In the genomic region with DNA sequence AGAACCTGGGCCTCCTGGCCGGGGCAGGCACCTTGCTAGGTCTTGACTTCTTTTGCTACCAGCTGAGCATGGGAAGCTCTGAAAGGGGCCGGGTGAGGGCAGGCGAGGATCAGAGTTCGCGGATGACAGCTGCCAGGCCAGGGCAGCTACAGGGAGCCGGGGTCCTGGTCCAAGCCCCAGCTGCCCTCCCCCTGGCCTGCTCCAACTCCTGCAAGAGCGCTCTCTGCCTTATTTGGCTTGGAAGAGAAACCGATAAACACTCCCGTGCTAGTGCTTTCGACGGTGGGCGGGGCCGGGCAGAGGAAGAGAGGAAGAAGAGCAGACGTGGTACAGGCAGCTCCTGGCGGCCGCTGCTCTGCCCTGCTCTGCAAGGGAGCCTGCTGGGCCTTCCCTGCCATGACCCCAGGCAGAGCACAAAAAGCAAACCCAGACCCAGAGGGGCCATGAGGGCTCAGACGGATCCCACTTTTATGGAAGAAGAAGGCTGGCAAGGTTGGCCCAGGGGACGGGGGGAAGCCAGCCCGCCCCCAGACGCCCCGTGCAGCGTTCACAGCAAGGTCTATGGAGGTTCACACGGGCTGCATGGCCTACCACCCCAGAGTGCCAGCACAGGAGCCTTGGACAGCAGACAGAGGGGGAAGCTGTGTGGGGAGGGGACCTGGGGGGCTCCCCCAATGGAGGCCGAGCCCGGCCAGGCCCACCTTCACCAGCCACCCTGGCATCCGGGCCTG, we compare ENCODE assay signal across 7 cellular contexts. TPM values are rescaled to one million over a fixed set of nuclear protein-coding genes. Genes with fewer than 3 reads are reported as not detected.
DNase-seq lines count a peak whose midpoint lies in the region; ATAC-seq and TF ChIP-seq lines count a peak whose summit lies in the region.
"Had no signal": no experiment of that assay in that cellular context is flagged by ENCODE, and none has a peak within 500 bp of the region (broad histone marks: within the 10 kb centered on the region; RNA-seq: fewer than 3 reads in every experiment).

No MANE protein-coding gene starts in this region.

- peaks cover 35% of the 10 kb centered on the region for H3K4me1 ChIP-seq in left ventricle myocardium inferior
- peaks cover 82% of the 10 kb centered on the region for H3K4me1 ChIP-seq in vagina

- no peak for TF ChIP-seq POLR2A in vagina (IDR thresholded peaks at IDR 0.05)

- H3K36me3 ChIP-seq in left ventricle myocardium inferior (no peaks in the 10 kb centered on the region), vagina (no peaks in the 10 kb centered on the region)

- intact Hi-C loops in left cardiac atrium (cut with DNase I) = no loop called here
- intact Hi-C loops in left ventricle myocardium inferior (cut with micrococcal nuclease) = no loop called here
- intact Hi-C loops in vagina (cut with DNase I) = no loop called here

- H3K4me3 ChIP-seq in left ventricle myocardium inferior (no peak overlapping the region), vagina (no peak overlapping the region)

- H3K27ac ChIP-seq in left ventricle myocardium inferior (replicated peaks) (no peak overlapping the region), vagina (peak overlapping the region; percentile 20)

- H3K9me3 ChIP-seq in left ventricle myocardium inferior (replicated peaks) = peaks cover 13% of the 10 kb centered on the region
- no peaks in the 10 kb centered on the region for H3K9me3 ChIP-seq in vagina

- ATAC-seq in left cardiac atrium (peak; percentile 55), HG03175 (IDR thresholded peaks at IDR 0.05; ENCODE audit: unreplicated experiment) (no peak), HG03571 (IDR thresholded peaks at IDR 0.05; ENCODE audit: unreplicated experiment) (no peak)

- TF ChIP-seq CTCF in left ventricle myocardium inferior (IDR thresholded peaks at IDR 0.05; ENCODE audit: borderline replicate concordance) (no peak), vagina (IDR thresholded peaks at IDR 0.05) (no peak)

- DNase-seq in left cardiac atrium (peak; percentile 75), left ventricle myocardium inferior (no peak), hepatic stellate cell (ENCODE audit: low spot score) (peak; percentile 69), vagina (ENCODE audit: extremely low spot score in 2 of 2) (no peak)
- DNase-seq: NCI-H2081 treated with DMSO at 0.1 percent for 48 hours had no signal

- H3K27me3 ChIP-seq in left ventricle myocardium inferior (ENCODE audit: low read depth) (no peaks in the 10 kb centered on the region), vagina (no peaks in the 10 kb centered on the region)

RNA-seq across cellular contexts. Expression of a gene that starts 25.6 kb away (rescaled TPM):
- total RNA-seq in left cardiac atrium (10 to 100 TPM; 50.6 to 63.6 TPM), left ventricle myocardium inferior (17.1 TPM), vagina (184 TPM)

RNA-seq across cellular contexts. Expression of a gene that starts 44.2 kb away (rescaled TPM):
- total RNA-seq in left cardiac atrium = 1 to 10 TPM; 1.0 to 2.3 TPM
- total RNA-seq in left ventricle myocardium inferior = 0.63 TPM
- total RNA-seq in vagina = 10.8 TPM

RNA-seq across cellular contexts. Expression of a gene that starts 52.3 kb away (rescaled TPM):
- 10 to 100 TPM; 63.8 to 64.2 TPM for total RNA-seq in left cardiac atrium
- 39.2 TPM for total RNA-seq in left ventricle myocardium inferior
- 134 TPM for total RNA-seq in vagina

RNA-seq across cellular contexts. Expression of a gene that starts 53.1 kb away (rescaled TPM):
- total RNA-seq in left cardiac atrium (10 to 100 TPM; 12.8 to 18.4 TPM), left ventricle myocardium inferior (13.1 TPM), vagina (7.9 TPM)

RNA-seq across cellular contexts. Expression of a gene that starts 53.2 kb away (rescaled TPM):
- total RNA-seq in left cardiac atrium = 10 to 100 TPM; 18.3 to 20.1 TPM
- 14.2 TPM for total RNA-seq in left ventricle myocardium inferior
- 26.5 TPM for total RNA-seq in vagina

Comparison
In these comparisons a context has a peak if more than half of its experiments do, and no peak if none do; other contexts are left out.
1. DNase-seq: peak in left cardiac atrium (single experiment) and hepatic stellate cell (single experiment); none in left ventricle myocardium inferior (single experiment) and vagina (0 of 2).
2. ATAC-seq: peak in left cardiac atrium (2 of 2); none in HG03175 (single experiment) and HG03571 (single experiment).